ENCODE assay signal across 13 cellular contexts in genomic region chr20:37394543-37395410, GRCh38. TPM values are rescaled to one million over a fixed set of nuclear protein-coding genes. Genes with fewer than 3 reads are reported as not detected.
DNase-seq lines count a peak whose midpoint lies in the region; ATAC-seq, FAIRE-seq and TF ChIP-seq lines count a peak whose summit lies in the region.
"Had no signal": no experiment of that assay in that cellular context is flagged by ENCODE, and none has a peak within 500 bp of the region (broad histone marks: within the 10 kb centered on the region; RNA-seq: fewer than 3 reads in every experiment).

No MANE protein-coding gene starts in this region.

- H3K4me1 ChIP-seq in endothelial cell of umbilical vein (ENCODE audit: control insufficient read depth, extremely low read depth, insufficient read depth, low read length), result peaks cover 10% of the 10 kb centered on the region

- peak overlapping the region; percentile 75 for H3K27ac Mint-ChIP-seq in progenitor cell of endocrine pancreas
- no peak overlapping the region for H3K27ac Mint-ChIP-seq in activated naive CD8-positive, alpha-beta T cell treated with anti-CD3 and anti-CD28 coated beads, Interleukin-2, amount 50 U/mL, for 24 hours
- H3K27ac Mint-ChIP-seq: IgD-negative memory B cell; natural killer cell treated with Interleukin-12 subunit alpha and Interleukin-12 subunit beta and Interleukin-15 and Interleukin-18, amount 100 ng/mL, for 72 hours had no signal

- CTCF ChIA-PET in endothelial cell of umbilical vein (lab: Charles Lee), result no interaction called here

- FAIRE-seq in endothelial cell of umbilical vein (lab: Jason Lieb, UNC), result peak; percentile 24
- FAIRE-seq: A204.1 had no signal

- no peak for ATAC-seq in activated naive CD8-positive, alpha-beta T cell treated with anti-CD3 and anti-CD28 coated beads, Interleukin-2, amount 50 U/mL, for 24 hours

- no peaks in the 10 kb centered on the region for H3K9me3 Mint-ChIP-seq in progenitor cell of endocrine pancreas (ENCODE audit: low read depth)
- H3K9me3 Mint-ChIP-seq in activated naive CD8-positive, alpha-beta T cell treated with anti-CD3 and anti-CD28 coated beads, Interleukin-2, amount 50 U/mL, for 24 hours, result no peaks in the 10 kb centered on the region
- H3K9me3 Mint-ChIP-seq: IgD-negative memory B cell; natural killer cell treated with Interleukin-12 subunit alpha and Interleukin-12 subunit beta and Interleukin-15 and Interleukin-18, amount 100 ng/mL, for 72 hours had no signal

- H2AFZ ChIP-seq in endothelial cell of umbilical vein (ENCODE audit: low read depth, low read length), result no peak overlapping the region

- H3K4me3 ChIP-seq in endothelial cell of umbilical vein (replicated peaks in 1 of 3; ENCODE audit: insufficient read depth in 1 of 3, low read depth in 1 of 3, low read length in 3 of 3), result no peak overlapping the region

- no peak overlapping the region for H3K27ac ChIP-seq in endothelial cell of umbilical vein (ENCODE audit: insufficient read depth, low read depth, low read length)
- H3K27ac ChIP-seq: VCaP had no signal

- BruUV-seq in endothelial cell of umbilical vein (replicated peaks; lab: Mats Ljungman, UMichigan), result no TSS peak

- H3K27me3 ChIP-seq in endothelial cell of umbilical vein (ENCODE audit: control insufficient read depth in 2 of 2, insufficient read depth in 2 of 2, low read length in 2 of 2), result no peaks in the 10 kb centered on the region

- no peak overlapping the region for H3K9ac ChIP-seq in endothelial cell of umbilical vein (replicated peaks; ENCODE audit: extremely low read depth, insufficient read depth, low read length)

- no peak overlapping the region for H3K4me3 Mint-ChIP-seq in progenitor cell of endocrine pancreas (ENCODE audit: low read depth)
- no peak overlapping the region for H3K4me3 Mint-ChIP-seq in activated naive CD8-positive, alpha-beta T cell treated with anti-CD3 and anti-CD28 coated beads, Interleukin-2, amount 50 U/mL, for 24 hours
- H3K4me3 Mint-ChIP-seq: IgD-negative memory B cell; natural killer cell treated with Interleukin-12 subunit alpha and Interleukin-12 subunit beta and Interleukin-15 and Interleukin-18, amount 100 ng/mL, for 72 hours had no signal

- intact Hi-C loops in endothelial cell of umbilical vein (cut with micrococcal nuclease), result no loop called here

- TF ChIP-seq CTCF in endothelial cell of umbilical vein (IDR thresholded peaks at IDR 0.05; ENCODE audit: extremely low read depth in 1 of 2, insufficient read depth in 1 of 2, low read depth in 1 of 2, low read length in 2 of 2) (no peak), progenitor cell of endocrine pancreas (IDR thresholded peaks at IDR 0.05; ENCODE audit: unreplicated experiment) (no peak)

- H3K27me3 Mint-ChIP-seq in progenitor cell of endocrine pancreas, result no peaks in the 10 kb centered on the region
- H3K27me3 Mint-ChIP-seq in activated naive CD8-positive, alpha-beta T cell treated with anti-CD3 and anti-CD28 coated beads, Interleukin-2, amount 50 U/mL, for 24 hours, result no peaks in the 10 kb centered on the region
- H3K27me3 Mint-ChIP-seq: IgD-negative memory B cell; natural killer cell treated with Interleukin-12 subunit alpha and Interleukin-12 subunit beta and Interleukin-15 and Interleukin-18, amount 100 ng/mL, for 72 hours had no signal

- peak; percentile 24 for DNase-seq in DMS153 (lab: John Stamatoyannopoulos, UW)
- no peak for DNase-seq in DMS153 treated with DMSO at 0.1 percent for 48 hours (lab: John Stamatoyannopoulos, UW; ENCODE audit: unreplicated experiment)
- peak; percentile 27 for DNase-seq in NCI-H510A treated with DMSO at 0.1 percent for 48 hours (lab: John Stamatoyannopoulos, UW)
- DNase-seq in endothelial cell of umbilical vein (ENCODE audit: low read depth, low spot score), result no peak
- no peak for DNase-seq in progenitor cell of endocrine pancreas (ENCODE audit: low spot score, unreplicated experiment)
- no peak for DNase-seq in occipital lobe (lab: John Stamatoyannopoulos, UW)
- DNase-seq in activated gamma-delta T cell treated with Interleukin-2 at 50 U/mL for 16 hours, result no peak
- no peak for DNase-seq in activated naive CD8-positive, alpha-beta T cell treated with anti-CD3 and anti-CD28 coated beads, Interleukin-2, amount 50 U/mL, for 24 hours
- DNase-seq: substantia nigra had no signal

- no peaks in the 10 kb centered on the region for H3K9me1 ChIP-seq in endothelial cell of umbilical vein (replicated peaks; ENCODE audit: control insufficient read depth, extremely low read depth, insufficient read depth, low read length)

- H3K79me2 ChIP-seq in endothelial cell of umbilical vein (ENCODE audit: control insufficient read depth, insufficient read depth, low read length), result no peaks in the 10 kb centered on the region

- no peak for TF ChIP-seq POLR2A in endothelial cell of umbilical vein (IDR thresholded peaks at IDR 0.05; ENCODE audit: low read depth, low read length)

- H4K20me1 ChIP-seq in endothelial cell of umbilical vein (replicated peaks; ENCODE audit: control insufficient read depth, extremely low read depth, insufficient read depth, low read length), result no peaks in the 10 kb centered on the region

- H3K36me3 Mint-ChIP-seq in progenitor cell of endocrine pancreas (ENCODE audit: insufficient read depth), result peaks cover 9% of the 10 kb centered on the region
- H3K36me3 Mint-ChIP-seq in activated naive CD8-positive, alpha-beta T cell treated with anti-CD3 and anti-CD28 coated beads, Interleukin-2, amount 50 U/mL, for 24 hours (ENCODE audit: low read depth), result no peaks in the 10 kb centered on the region
- H3K36me3 Mint-ChIP-seq: IgD-negative memory B cell; natural killer cell treated with Interleukin-12 subunit alpha and Interleukin-12 subunit beta and Interleukin-15 and Interleukin-18, amount 100 ng/mL, for 72 hours had no signal

- peaks cover 0 to 6% of the 10 kb centered on the region in 2 experiments for H3K36me3 ChIP-seq in endothelial cell of umbilical vein (ENCODE audit: control insufficient read depth in 2 of 2, extremely low read depth in 1 of 2, insufficient read depth in 2 of 2, low read length in 2 of 2)

- H3K4me1 Mint-ChIP-seq in progenitor cell of endocrine pancreas (ENCODE audit: low read depth), result peaks cover 15% of the 10 kb centered on the region
- no peaks in the 10 kb centered on the region for H3K4me1 Mint-ChIP-seq in activated naive CD8-positive, alpha-beta T cell treated with anti-CD3 and anti-CD28 coated beads, Interleukin-2, amount 50 U/mL, for 24 hours

- no peak overlapping the region for H3K4me2 ChIP-seq in endothelial cell of umbilical vein (ENCODE audit: insufficient read depth, low read length)

- POLR2A ChIA-PET in endothelial cell of umbilical vein (lab: Charles Lee), result no interaction called here

- no peaks in the 10 kb centered on the region for H3K9me3 ChIP-seq in endothelial cell of umbilical vein (replicated peaks; ENCODE audit: control insufficient read depth, insufficient read depth, low read length)

- dilution Hi-C loops in endothelial cell of umbilical vein (cut with MboI; ENCODE audit: extremely low pct_ligation_motif_present, low sequenced_read_pairs), result loop anchor here (10.0 kb wide), 1 partner anchor 120 kb away; no protein-coding TSS in a partner anchor

TF ChIP-seq in endothelial cell of umbilical vein, 7 proteins besides CTCF, POLR2A, EP300 and RAD21:
- TF ChIP-seq JUN (IDR thresholded peaks at IDR 0.05; ENCODE audit: borderline replicate concordance, insufficient read depth, insufficient read length, low read depth) (no peak), EZH2 (IDR thresholded peaks at IDR 0.05; ENCODE audit: borderline replicate concordance, low read depth, low read length, severe bottlenecking) (no peak), FOS (IDR thresholded peaks at IDR 0.05; ENCODE audit: borderline replicate concordance, insufficient read depth, low read length) (no peak), POLR2AphosphoS5 (IDR thresholded peaks at IDR 0.05; ENCODE audit: insufficient read depth, low read depth, low read length) (no peak), MAX (IDR thresholded peaks at IDR 0.05; ENCODE audit: insufficient read depth, insufficient read length) (no peak), GATA2 (IDR thresholded peaks at IDR 0.05; ENCODE audit: insufficient read depth, insufficient read length, low read depth, low read length) (no peak), MYC (IDR thresholded peaks at IDR 0.05; ENCODE audit: low read depth, low read length) (no peak)

RNA-seq across cellular contexts. Expression of gene SRC, which starts 48.8 kb away (rescaled TPM):
- total RNA-seq in endothelial cell of umbilical vein, result 29.4 and 30.7 TPM in 2 replicates
- 22.6 and 22.8 TPM in 2 replicates for polyA plus RNA-seq in endothelial cell of umbilical vein
- polyA plus RNA-seq in endothelial cell of umbilical vein (2011; cell fraction: cytosol; rRNA removed), result 15.6 and 20.5 TPM in 2 replicates
- 61.8 and 62.6 TPM in 2 replicates for polyA plus RNA-seq in endothelial cell of umbilical vein (2011; cell fraction: nucleus; rRNA removed)
- 27.1 and 37.5 TPM in 2 replicates for polyA plus RNA-seq in endothelial cell of umbilical vein (2012)
- 24.8 and 33.1 TPM in 2 replicates for polyA minus RNA-seq in endothelial cell of umbilical vein
- not detected for polyA minus RNA-seq in endothelial cell of umbilical vein (2011; cell fraction: cytosol; rRNA and poly(A)+ RNA removed)
- polyA minus RNA-seq in endothelial cell of umbilical vein (2011; cell fraction: nucleus; rRNA and poly(A)+ RNA removed), result 36.5 and 36.6 TPM in 2 replicates
- total RNA-seq in progenitor cell of endocrine pancreas, result 126 and 128 TPM in 2 replicates
- total RNA-seq in occipital lobe, result 19.2 TPM

Comparison
In these comparisons a context has a peak if more than half of its experiments do, and no peak if none do; other contexts are left out.
1. DNase-seq: peak in DMS153 (single experiment) and NCI-H510A treated with DMSO at 0.1 percent for 48 hours (single experiment); none in DMS153 treated with DMSO at 0.1 percent for 48 hours (single experiment), endothelial cell of umbilical vein (single experiment), progenitor cell of endocrine pancreas (single experiment), occipital lobe (single experiment), activated gamma-delta T cell treated with Interleukin-2 at 50 U/mL for 16 hours (single experiment) and activated naive CD8-positive, alpha-beta T cell treated with anti-CD3 and anti-CD28 coated beads, Interleukin-2, amount 50 U/mL, for 24 hours (single experiment).